Comparison of ENCODE assay signal across 9 cellular contexts in the genomic region with DNA sequence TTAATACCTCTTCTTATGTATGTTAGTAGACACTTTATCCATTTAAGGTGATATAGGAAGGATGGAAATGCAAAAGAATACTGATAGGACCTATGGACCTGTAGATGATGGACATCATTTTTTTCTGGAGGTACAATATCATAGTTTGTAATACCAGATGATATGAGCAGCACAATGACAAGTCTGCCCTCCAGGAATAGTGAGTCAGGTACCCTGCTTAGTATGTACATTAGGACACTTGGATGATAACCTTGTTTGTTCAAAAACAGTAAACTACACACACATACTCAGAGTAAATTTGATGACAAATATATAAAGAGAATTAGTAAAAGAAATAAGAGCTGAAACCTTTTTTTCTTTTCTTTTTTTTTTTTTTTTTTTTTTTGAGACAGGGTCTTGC. TPM values are rescaled to one million over a fixed set of nuclear protein-coding genes. Genes with fewer than 3 reads are reported as not detected.
"Had no signal": no experiment of that assay in that cellular context is flagged by ENCODE, and none has a peak within 500 bp of the region (broad histone marks: within the 10 kb centered on the region; RNA-seq: fewer than 3 reads in every experiment).

No MANE protein-coding gene starts in this region.

- ATAC-seq: GM23338, K562 had no signal

- H3K4me3 ChIP-seq: GM23338, K562 had no signal

- DNase-seq: H9, HCEC 1CT, IMR-90, KG1 had no signal

- FAIRE-seq: H1, H54, K562 had no signal

RNA-seq across cellular contexts. Expression of a gene that starts 58.7 kb away (rescaled TPM):
- total RNA-seq: GM23338, H1, H9, HT1080, IMR-90, K562 had no signal
